1 cellular context compared by ENCODE assay signal in the genomic region with DNA sequence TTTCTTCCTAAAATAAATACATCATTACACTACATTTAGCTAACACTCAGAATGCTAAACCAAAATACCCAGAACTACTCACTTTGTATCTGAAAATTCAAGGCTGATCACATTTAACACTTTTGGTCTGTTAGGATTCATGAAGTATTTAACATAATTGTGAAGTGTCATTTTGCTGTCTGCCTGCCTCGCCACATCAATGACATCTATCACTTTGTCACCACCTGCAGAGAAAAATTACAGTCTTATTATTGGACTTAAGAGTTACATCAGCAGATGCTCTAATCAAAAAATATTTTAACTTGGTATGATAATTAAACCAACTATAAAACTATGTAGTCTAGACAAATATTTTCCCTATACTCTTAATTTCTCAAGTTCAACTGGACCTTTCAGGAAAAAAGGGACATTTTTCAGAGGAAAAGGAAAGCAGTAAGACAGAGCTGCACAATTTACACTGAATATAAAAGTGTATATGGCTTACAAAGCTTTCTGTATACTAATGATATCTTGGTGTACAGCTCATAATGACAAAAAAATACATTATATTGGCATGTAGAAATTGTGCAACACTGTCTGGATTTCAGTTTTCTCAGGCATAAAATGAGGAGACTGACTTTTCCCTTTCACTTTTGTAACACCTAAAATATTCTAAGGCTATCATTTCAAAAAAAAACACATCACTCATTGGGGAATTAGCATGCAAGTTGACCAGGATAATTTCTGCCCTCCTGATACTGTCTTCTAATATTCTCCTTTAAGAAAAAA.
TF ChIP-seq lines count a peak whose summit lies in the region.

No MANE protein-coding gene starts in this region.

TF ChIP-seq in K562, 482 proteins besides CTCF, POLR2A, EP300 and RAD21:
- no peak for TF ChIP-seq NCOR1 (IDR thresholded peaks at IDR 0.05)
- no peak for TF ChIP-seq ZBED1 (IDR thresholded peaks at IDR 0.05)
- TF ChIP-seq MEF2D (tag; conservative IDR thresholded peaks at IDR 0.05; ENCODE audit: low read depth): no peak
- no peak for TF ChIP-seq CEBPG (CRISPR knock-in tag; IDR thresholded peaks at IDR 0.05)
- TF ChIP-seq CEBPG (tag; conservative IDR thresholded peaks at IDR 0.05 in 1 of 2, IDR thresholded peaks at IDR 0.05 in 1 of 2): peak; percentile 16 to 51; a peak in 1 of 4 replicates
- TF ChIP-seq CEBPB (tag; IDR thresholded peaks at IDR 0.05): 0 out of 2 replicates have a peak, but pooled peaks have one; percentile 42
- no peak for TF ChIP-seq NR4A1 (CRISPR knock-in tag; IDR thresholded peaks at IDR 0.05)
- TF ChIP-seq NR4A1 (tag; IDR thresholded peaks at IDR 0.05): no peak
